In genomic region chr21:43970551-43970950, GRCh38 we compare ENCODE assay signal across 14 cellular contexts. TPM values are rescaled to one million over a fixed set of nuclear protein-coding genes. Genes with fewer than 3 reads are reported as not detected.
DNase-seq lines count a peak whose midpoint lies in the region; ATAC-seq and TF ChIP-seq lines count a peak whose summit lies in the region.
"Had no signal": no experiment of that assay in that cellular context is flagged by ENCODE, and none has a peak within 500 bp of the region (broad histone marks: within the 10 kb centered on the region; RNA-seq: fewer than 3 reads in every experiment).

No MANE protein-coding gene starts in this region.

- DNase-seq in right cardiac atrium, result peak in 2 of 3 donors; percentile 25 to 32
- no peak for DNase-seq in heart right ventricle
- DNase-seq in RWPE1 (ENCODE audit: low spot score), result no peak
- DNase-seq in psoas muscle, result no peak
- no peak for DNase-seq in NCI-H1105 (lab: John Stamatoyannopoulos, UW)
- DNase-seq in NK-92 (lab: John Stamatoyannopoulos, UW; ENCODE audit: unreplicated experiment), result no peak
- DNase-seq: Calu3; CD8-positive, alpha-beta T cell; DMS53; GDM1; H9 had no signal

- no peak for TF ChIP-seq CTCF in heart right ventricle (IDR thresholded peaks at IDR 0.05)
- TF ChIP-seq CTCF in RWPE1 (conservative IDR thresholded peaks at IDR 0.05; ENCODE audit: low read depth), result no peak
- no peak for TF ChIP-seq CTCF in psoas muscle (IDR thresholded peaks at IDR 0.05)

- H3K36me3 ChIP-seq in heart right ventricle (peaks cover 0 to 79% (median 24%) of the 10 kb centered on the region in 9 donors), psoas muscle (ENCODE audit: insufficient read depth in 1 of 2, low read depth in 1 of 2) (peaks cover 0 to 52% of the 10 kb centered on the region in 2 donors)

- CTCF ChIA-PET in RWPE1 (lab: Yijun Ruan, JAX), result no interaction called here

- POLR2A ChIA-PET in RWPE1 (lab: Yijun Ruan, JAX; ENCODE audit: low non-redundant PET), result no interaction called here

- H3K27ac ChIP-seq in right cardiac atrium (ENCODE audit: low read length) (no peak overlapping the region), heart right ventricle (no peak overlapping the region), RWPE1 (0 out of 2 replicates have a peak overlapping the region, but pooled peaks have one; percentile 12), psoas muscle (peak overlapping the region; percentile 81)
- H3K27ac ChIP-seq: BLaER1 treated with 17β-estradiol and CSF1 and Interleukin-3, amounts not matched to agents 10 nM and 100 nM had no signal

- no peaks in the 10 kb centered on the region for H3K9me3 ChIP-seq in right cardiac atrium (ENCODE audit: control insufficient read depth, low read length)
- H3K9me3 ChIP-seq in heart right ventricle, result no peaks in the 10 kb centered on the region
- H3K9me3 ChIP-seq in psoas muscle, result no peaks in the 10 kb centered on the region
- H3K9me3 ChIP-seq: BLaER1 treated with 17β-estradiol and CSF1 and Interleukin-3, amounts not matched to agents 10 nM and 100 nM had no signal

- intact Hi-C loops in right cardiac atrium (cut with DNase I), result no loop called here
- intact Hi-C loops in heart right ventricle (cut with DNase I), result no loop called here
- intact Hi-C loops in psoas muscle (cut with DNase I), result no loop called here

- no peak for ATAC-seq in right cardiac atrium
- no peak for ATAC-seq in heart right ventricle
- no peak for ATAC-seq in psoas muscle
- ATAC-seq in HG03175 (IDR thresholded peaks at IDR 0.05; ENCODE audit: unreplicated experiment), result no peak
- ATAC-seq: CD8-positive, alpha-beta T cell; GM23338 had no signal

- H3K4me3 ChIP-seq in right cardiac atrium (ENCODE audit: low read length) (no peak overlapping the region), heart right ventricle (no peak overlapping the region), psoas muscle (no peak overlapping the region)
- H3K4me3 ChIP-seq: BLaER1 treated with 17β-estradiol and CSF1 and Interleukin-3, amounts not matched to agents 10 nM and 100 nM; GM23338 had no signal

- H3K27me3 ChIP-seq in right cardiac atrium (ENCODE audit: control insufficient read depth, insufficient read depth), result no peaks in the 10 kb centered on the region
- H3K27me3 ChIP-seq in heart right ventricle, result no peaks in the 10 kb centered on the region
- no peaks in the 10 kb centered on the region for H3K27me3 ChIP-seq in psoas muscle (ENCODE audit: insufficient read depth in 3 of 3, low read length in 2 of 3)
- H3K27me3 ChIP-seq: BLaER1 treated with 17β-estradiol and CSF1 and Interleukin-3, amounts not matched to agents 10 nM and 100 nM had no signal

- H3K4me1 ChIP-seq in right cardiac atrium (ENCODE audit: control insufficient read depth, insufficient read depth, low read length) (peaks cover 3% of the 10 kb centered on the region), heart right ventricle (peaks cover 0 to 12% (median 0%) of the 10 kb centered on the region in 9 donors), psoas muscle (peaks cover 7% of the 10 kb centered on the region)

- WGBS in right cardiac atrium, result 93% methylated on average over 18 of the region's 18 CpGs
- 95 to 97% methylated on average over 18 of the region's 18 CpGs for WGBS in heart right ventricle, 2 donors
- 92 to 96% (median 93%) methylated on average over 18 of the region's 18 CpGs for WGBS in psoas muscle, 3 donors

RNA-seq across cellular contexts. Expression of gene TRAPPC10, which starts 41.6 kb away (rescaled TPM):
- total RNA-seq in right cardiac atrium (10 to 100 TPM; 18.0 to 23.3 (median 19.1) TPM), heart right ventricle (10 to 100 TPM; 18.7 to 26.2 (median 20.3) TPM), psoas muscle (10 to 100 TPM; 13.3 to 22.2 (median 20.4) TPM)
- polyA plus RNA-seq in right cardiac atrium (7.6 TPM), heart right ventricle (1 to 10 TPM; 4.7 to 6.0 TPM), psoas muscle (10 to 100 TPM in 1 of 3 donors, 1 to 10 TPM in 2; 6.4 to 21.4 (median 8.5) TPM)

Comparison
In these comparisons a context has a peak if more than half of its experiments do, and no peak if none do; other contexts are left out.
1. DNase-seq: peak in right cardiac atrium (2 of 3); none in heart right ventricle (0 of 2), RWPE1 (single experiment), psoas muscle (0 of 2), NCI-H1105 (single experiment) and NK-92 (single experiment).
2. H3K27ac ChIP-seq: peak in RWPE1 (single experiment) and psoas muscle (single experiment); none in right cardiac atrium (single experiment) and heart right ventricle (0 of 10).